Comparison of ENCODE assay signal across 17 cellular contexts in the genomic region with DNA sequence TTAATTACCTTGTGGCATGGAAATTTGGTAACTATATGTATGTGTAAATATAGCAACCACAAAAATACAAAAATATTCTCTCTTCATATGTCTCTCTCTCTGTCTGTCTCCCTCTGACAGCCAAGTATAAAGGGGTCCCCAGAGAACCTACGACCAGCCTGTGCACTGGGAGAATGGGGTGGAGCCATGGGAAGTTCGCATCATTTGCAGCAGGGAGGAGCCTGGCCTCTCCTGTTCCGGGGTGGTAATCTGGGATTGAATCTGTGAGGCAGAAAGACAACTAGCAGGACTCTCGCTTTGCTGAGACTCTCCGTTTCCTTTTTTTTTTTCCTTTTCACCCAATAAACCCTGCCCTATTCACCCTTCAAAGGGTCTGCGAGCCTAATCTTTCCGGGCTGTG.
DNase-seq lines count a peak whose midpoint lies in the region; ATAC-seq and TF ChIP-seq lines count a peak whose summit lies in the region.
"Had no signal": no experiment of that assay in that cellular context is flagged by ENCODE, and none has a peak within 500 bp of the region (broad histone marks: within the 10 kb centered on the region; RNA-seq: fewer than 3 reads in every experiment).

No MANE protein-coding gene starts in this region.

- ATAC-seq in WTC11 (peak; percentile 91), heart left ventricle (no peak), HG03097 (IDR thresholded peaks at IDR 0.05; ENCODE audit: low FRiP score, unreplicated experiment) (no peak)
- ATAC-seq: CD8-positive, alpha-beta T cell; GM12878 had no signal

- H3K23me2 ChIP-seq in H9 (ENCODE audit: insufficient read length, low read depth, low read length, poor library complexity, severe bottlenecking): no peaks in the 10 kb centered on the region

- no peaks in the 10 kb centered on the region; a peak in 1 of 7 replicates for H3K36me3 Mint-ChIP-seq in H9 (ENCODE audit: insufficient read depth in 1 of 3, low read depth in 3 of 3)
- no peaks in the 10 kb centered on the region for H3K36me3 Mint-ChIP-seq in WTC11
- H3K36me3 Mint-ChIP-seq in neural progenitor cell: no peaks in the 10 kb centered on the region
- H3K36me3 Mint-ChIP-seq: CD8-positive, alpha-beta T cell had no signal

- H4K8ac ChIP-seq in H9 (replicated peaks; ENCODE audit: insufficient read length, low read depth, low read length): no peak overlapping the region

- DNase-seq in BE2C: no peak
- peak; percentile 44 for DNase-seq in H9
- DNase-seq in WTC11 (ENCODE audit: low spot score): no peak
- DNase-seq in neural progenitor cell (ENCODE audit: low spot score): peak; percentile 1
- DNase-seq in heart left ventricle: no peak
- DNase-seq in NCI-H748 (lab: John Stamatoyannopoulos, UW; ENCODE audit: unreplicated experiment): no peak
- DNase-seq: 8988T; CD8-positive, alpha-beta T cell; DMS 273 treated with DMSO at 0.1 percent for 48 hours; DMS53; DND-41; EL; GM23248; H7 had no signal

- no peaks in the 10 kb centered on the region; the same call in 1 of the 2 replicates for H3K4me1 ChIP-seq in BE2C
- no peaks in the 10 kb centered on the region for H3K4me1 ChIP-seq in H9 (ENCODE audit: insufficient read depth, low read length)
- H3K4me1 ChIP-seq in neural progenitor cell: no peaks in the 10 kb centered on the region
- no peaks in the 10 kb centered on the region for H3K4me1 ChIP-seq in heart left ventricle
- H3K4me1 ChIP-seq: BLaER1 treated with 17β-estradiol and CSF1 and Interleukin-3, amounts not matched to agents 10 nM and 100 nM had no signal

- no peak overlapping the region for H3K4ac ChIP-seq in H9 (ENCODE audit: low read depth, low read length)

- H3K27ac Mint-ChIP-seq in H9: no peak overlapping the region
- no peak overlapping the region; the same call in 1 of the 2 replicates for H3K27ac Mint-ChIP-seq in WTC11
- no peak overlapping the region for H3K27ac Mint-ChIP-seq in neural progenitor cell
- H3K27ac Mint-ChIP-seq: CD8-positive, alpha-beta T cell had no signal

- TF ChIP-seq POLR2A in heart left ventricle (IDR thresholded peaks at IDR 0.05): no peak

- H3T11ph ChIP-seq in H9 (ENCODE audit: low read length): no peak overlapping the region

- H3K4me3 ChIP-seq in BE2C (ENCODE audit: low read depth, low read length) (peak overlapping the region; percentile 11; the same call in 1 of the 2 replicates), neural progenitor cell (no peak overlapping the region), heart left ventricle (no peak overlapping the region)
- H3K4me3 ChIP-seq: BLaER1 treated with 17β-estradiol and CSF1 and Interleukin-3, amounts not matched to agents 10 nM and 100 nM; GM12878; GM23248 had no signal

- H3K4me3 Mint-ChIP-seq in H9 (no peak overlapping the region), WTC11 (no peak overlapping the region), neural progenitor cell (no peak overlapping the region)
- H3K4me3 Mint-ChIP-seq: CD8-positive, alpha-beta T cell had no signal

- H2BK20ac ChIP-seq in H9 (ENCODE audit: low read depth, low read length, poor library complexity, severe bottlenecking): no peak overlapping the region

- H2AFZ ChIP-seq in H9 (ENCODE audit: low read length): peak overlapping the region; percentile 89
- H2AFZ ChIP-seq in neural progenitor cell (replicated peaks): peak overlapping the region; percentile 78
- H2AFZ ChIP-seq: GM23248 had no signal

- H3K79me2 ChIP-seq in H9 (ENCODE audit: insufficient read depth, low read length) (no peaks in the 10 kb centered on the region), neural progenitor cell (ENCODE audit: low read depth) (no peaks in the 10 kb centered on the region)

- peaks cover 3 to 4% of the 10 kb centered on the region in 2 experiments; a peak in 2 of 4 replicates for H3K4me1 Mint-ChIP-seq in H9
- peaks cover 4% of the 10 kb centered on the region; the same call in 1 of the 2 replicates for H3K4me1 Mint-ChIP-seq in WTC11
- no peaks in the 10 kb centered on the region for H3K4me1 Mint-ChIP-seq in neural progenitor cell

- H3K27ac ChIP-seq in H9 (ENCODE audit: insufficient read length, low read depth, low read length) (no peak overlapping the region), neural progenitor cell (no peak overlapping the region), heart left ventricle (no peak overlapping the region)
- H3K27ac ChIP-seq: BLaER1 treated with 17β-estradiol and CSF1 and Interleukin-3, amounts not matched to agents 10 nM and 100 nM; GM23248 had no signal

- no peaks in the 10 kb centered on the region for H3K79me1 ChIP-seq in H9 (ENCODE audit: insufficient read depth, low read depth, low read length, poor library complexity, severe bottlenecking)

- H2BK12ac ChIP-seq in H9 (ENCODE audit: insufficient read length, low read depth, low read length): no peak overlapping the region

- H4K20me1 ChIP-seq in H9 (ENCODE audit: control insufficient read depth, insufficient read depth, insufficient read length) (no peaks in the 10 kb centered on the region), neural progenitor cell (ENCODE audit: low read depth) (no peaks in the 10 kb centered on the region)
- H4K20me1 ChIP-seq: BLaER1 treated with 17β-estradiol and CSF1 and Interleukin-3, amounts not matched to agents 10 nM and 100 nM had no signal

- H3K14ac ChIP-seq in H9 (ENCODE audit: insufficient read depth, low read length): no peak overlapping the region

- no peak overlapping the region for H2BK5ac ChIP-seq in H9 (ENCODE audit: insufficient read length, low read length)

- H3K27me3 Mint-ChIP-seq in H9 (ENCODE audit: low read depth) (no peaks in the 10 kb centered on the region), WTC11 (ENCODE audit: low read depth) (no peaks in the 10 kb centered on the region), neural progenitor cell (ENCODE audit: insufficient read depth, low read depth) (peaks cover 7% of the 10 kb centered on the region)

- no peak overlapping the region for H2BK120ac ChIP-seq in H9 (ENCODE audit: low read depth, low read length, poor library complexity, severe bottlenecking)

- H2BK15ac ChIP-seq in H9 (ENCODE audit: low read depth, low read length): no peak overlapping the region

- no peak overlapping the region for H3K9ac ChIP-seq in H9 (ENCODE audit: extremely low read depth, insufficient read length, low read length)
- no peak overlapping the region for H3K9ac ChIP-seq in neural progenitor cell
- H3K9ac ChIP-seq: BLaER1 treated with 17β-estradiol and CSF1 and Interleukin-3, amounts not matched to agents 10 nM and 100 nM; GM23248 had no signal

- H3K9me3 Mint-ChIP-seq in H9 (no peaks in the 10 kb centered on the region), WTC11 (no peaks in the 10 kb centered on the region), neural progenitor cell (no peaks in the 10 kb centered on the region)

- H3K36me3 ChIP-seq in BE2C: no peaks in the 10 kb centered on the region
- no peaks in the 10 kb centered on the region for H3K36me3 ChIP-seq in neural progenitor cell
- no peaks in the 10 kb centered on the region for H3K36me3 ChIP-seq in heart left ventricle
- H3K36me3 ChIP-seq: BLaER1 treated with 17β-estradiol and CSF1 and Interleukin-3, amounts not matched to agents 10 nM and 100 nM had no signal

- no peaks in the 10 kb centered on the region for H3F3A ChIP-seq in neural progenitor cell (ENCODE audit: low read depth)

- no peak overlapping the region for H3K56ac ChIP-seq in H9 (ENCODE audit: insufficient read length, low read depth, low read length)

- no peak overlapping the region for H3K23ac ChIP-seq in H9 (ENCODE audit: insufficient read length, low read depth, low read length)

- POLR2A ChIA-PET in WTC11 (lab: Charles Lee): no interaction called here

- H2AK5ac ChIP-seq in H9 (ENCODE audit: insufficient read length, low read length): no peak overlapping the region

- no peak overlapping the region for H4K91ac ChIP-seq in H9 (ENCODE audit: insufficient read length, low read depth, low read length)

- intact Hi-C loops in heart left ventricle (cut with DNase I): no loop called here

- TF ChIP-seq CTCF in BE2C (IDR thresholded peaks at IDR 0.05; ENCODE audit: low read depth, low read length) (no peak), H9 (conservative IDR thresholded peaks at IDR 0.05) (no peak), WTC11 (IDR thresholded peaks at IDR 0.05) (no peak), neural progenitor cell (IDR thresholded peaks at IDR 0.05) (no peak), heart left ventricle (IDR thresholded peaks at IDR 0.05) (no peak)

- H3K18ac ChIP-seq in H9 (ENCODE audit: insufficient read length, low read depth, low read length): no peak overlapping the region

- WGBS in H9 (ENCODE audit: extremely low coverage, insufficient read length, low lambda C conversion rate): no CpG with 5 or more reads among the region's 7 CpGs
- 45 to 57% (median 48%) methylated on average over 7 of the region's 7 CpGs for WGBS in heart left ventricle, 4 donors

- no peak overlapping the region for H3K4me2 ChIP-seq in H9 (ENCODE audit: insufficient read depth, insufficient read length, low read length)
- no peak overlapping the region for H3K4me2 ChIP-seq in neural progenitor cell
- H3K4me2 ChIP-seq: BLaER1 treated with 17β-estradiol and CSF1 and Interleukin-3, amounts not matched to agents 10 nM and 100 nM had no signal

- H4K5ac ChIP-seq in H9 (ENCODE audit: insufficient read length, low read depth, low read length): no peak overlapping the region

- CTCF ChIA-PET in WTC11 (lab: Charles Lee): no interaction called here

- no peaks in the 10 kb centered on the region for H3K27me3 ChIP-seq in BE2C
- H3K27me3 ChIP-seq in H9 (ENCODE audit: insufficient read depth, low read length): no peaks in the 10 kb centered on the region
- no peaks in the 10 kb centered on the region for H3K27me3 ChIP-seq in neural progenitor cell
- no peaks in the 10 kb centered on the region for H3K27me3 ChIP-seq in heart left ventricle
- H3K27me3 ChIP-seq: BLaER1 treated with 17β-estradiol and CSF1 and Interleukin-3, amounts not matched to agents 10 nM and 100 nM had no signal

- H3K9me3 ChIP-seq in BE2C (no peaks in the 10 kb centered on the region), H9 (ENCODE audit: control insufficient read depth, low read depth, low read length) (no peaks in the 10 kb centered on the region), neural progenitor cell (ENCODE audit: low read depth) (no peaks in the 10 kb centered on the region), heart left ventricle (no peaks in the 10 kb centered on the region)
- H3K9me3 ChIP-seq: BLaER1 treated with 17β-estradiol and CSF1 and Interleukin-3, amounts not matched to agents 10 nM and 100 nM had no signal

TF ChIP-seq in WTC11, 78 proteins besides CTCF, POLR2A, EP300 and RAD21 (continues in another document):
- TF ChIP-seq HMGA2 (CRISPR knock-in tag; IDR thresholded peaks at IDR 0.05) (no peak), ZNF317 (CRISPR knock-in tag; IDR thresholded peaks at IDR 0.05; ENCODE audit: borderline replicate concordance, low read depth) (no peak), OVOL2 (CRISPR knock-in tag; IDR thresholded peaks at IDR 0.05; ENCODE audit: borderline replicate concordance) (no peak), CREB1 (CRISPR knock-in tag; IDR thresholded peaks at IDR 0.05) (no peak), SMAD4 (CRISPR knock-in tag; IDR thresholded peaks at IDR 0.05) (no peak), ZNF263 (CRISPR knock-in tag; IDR thresholded peaks at IDR 0.05; ENCODE audit: low read depth) (no peak), NR2C2 (CRISPR knock-in tag; IDR thresholded peaks at IDR 0.05) (no peak)

Comparison
In these comparisons a context has a peak if more than half of its experiments do, and no peak if none do; other contexts are left out.
1. DNase-seq: peak in H9 (single experiment) and neural progenitor cell (single experiment); none in BE2C (single experiment), WTC11 (single experiment), heart left ventricle (0 of 5) and NCI-H748 (single experiment).